8 cellular contexts compared by ENCODE assay signal in genomic region chr17:72591500-72592241, GRCh38.
A peak's percentile ranks its signal among the peaks of the same experiment; 100 is the strongest.
DNase-seq lines count a peak whose midpoint lies in the region; ATAC-seq and TF ChIP-seq lines count a peak whose summit lies in the region.

No MANE protein-coding gene starts in this region.

- H3K9me3 ChIP-seq in mesenchymal stem cell (ENCODE audit: control insufficient read depth, low read length): no peaks in the 10 kb centered on the region
- no peaks in the 10 kb centered on the region for H3K9me3 ChIP-seq in upper lobe of right lung

- no peaks in the 10 kb centered on the region for H3K79me1 ChIP-seq in mesenchymal stem cell (replicated peaks; ENCODE audit: low read length, poor library complexity, severe bottlenecking)

- peak overlapping the region in 1 of 2 experiments; percentile 63 for H3K14ac ChIP-seq in mesenchymal stem cell (ENCODE audit: low read length in 2 of 2)

- H3K27me3 ChIP-seq in mesenchymal stem cell (ENCODE audit: control insufficient read depth in 1 of 2, insufficient read depth in 1 of 2, low read length in 2 of 2) (peaks cover 0 to 7% of the 10 kb centered on the region in 2 experiments), upper lobe of right lung (peaks cover 11% of the 10 kb centered on the region)

- H3K36me3 ChIP-seq in mesenchymal stem cell (ENCODE audit: control insufficient read depth in 1 of 2, insufficient read depth in 2 of 2, low read depth in 1 of 2, low read length in 2 of 2): no peaks in the 10 kb centered on the region
- H3K36me3 ChIP-seq in upper lobe of right lung: no peaks in the 10 kb centered on the region

- peak overlapping the region; percentile 62 for H2BK15ac ChIP-seq in mesenchymal stem cell (ENCODE audit: low read depth, poor library complexity, severe bottlenecking)

- H3K27ac ChIP-seq in mesenchymal stem cell (ENCODE audit: low read length, poor library complexity, severe bottlenecking) (peak overlapping the region; percentile 18), upper lobe of right lung (peak overlapping the region; percentile 30)

- H4K8ac ChIP-seq in mesenchymal stem cell (ENCODE audit: low read length): peak overlapping the region; percentile 24

- peak overlapping the region; percentile 31 to 34 for H3K18ac ChIP-seq in mesenchymal stem cell (ENCODE audit: low read depth in 1 of 2, low read length in 2 of 2)

- DNase-seq in GM03348 (ENCODE audit: low spot score) (peak; percentile 61), NCI-H774 (lab: John Stamatoyannopoulos, UW) (peak; percentile 53), choroid plexus epithelial cell (ENCODE audit: low read depth) (peak; percentile 46), mesenchymal stem cell (peak; percentile 35), upper lobe of right lung (peak; percentile 73), H4 (ENCODE audit: low spot score) (no peak)
- DNase-seq in stimulated activated CD4-positive, alpha-beta T cell treated with anti-CD3 and anti-CD28 coated beads, Interleukin-4, amount 100 ng/mL, for 4 hours: no peak

- H4K91ac ChIP-seq in mesenchymal stem cell (ENCODE audit: low read length): no peak overlapping the region

- TF ChIP-seq CTCF in choroid plexus epithelial cell (conservative IDR thresholded peaks at IDR 0.05; ENCODE audit: low read depth, low read length) (no peak), upper lobe of right lung (IDR thresholded peaks at IDR 0.05) (no peak)

- no peak overlapping the region for H2BK120ac ChIP-seq in mesenchymal stem cell (ENCODE audit: low read depth, low read length)

- H2BK12ac ChIP-seq in mesenchymal stem cell (ENCODE audit: low read length in 2 of 2): peak overlapping the region in 1 of 2 experiments; percentile 2

- peak overlapping the region; percentile 30 for H2AFZ ChIP-seq in mesenchymal stem cell (ENCODE audit: low read depth, low read length)

- H3K4me3 ChIP-seq in choroid plexus epithelial cell (ENCODE audit: low read depth, low read length) (peak overlapping the region; percentile 95), mesenchymal stem cell (ENCODE audit: insufficient read depth in 1 of 2, low read depth in 1 of 2, low read length in 2 of 2) (peak overlapping the region; percentile 95 to 97), upper lobe of right lung (peak overlapping the region; percentile 59)

- peak overlapping the region; percentile 87 for H3K9ac ChIP-seq in mesenchymal stem cell (ENCODE audit: low read length)

- peak overlapping the region; percentile 92 for H2BK5ac ChIP-seq in mesenchymal stem cell (ENCODE audit: low read depth, low read length, poor library complexity, severe bottlenecking)

- H3K23ac ChIP-seq in mesenchymal stem cell (ENCODE audit: low read length in 2 of 2): peak overlapping the region; percentile 23 to 73

- no peak overlapping the region for H2AK5ac ChIP-seq in mesenchymal stem cell (ENCODE audit: low read length, severe bottlenecking)

- intact Hi-C loops in upper lobe of right lung (cut with DNase I): no loop called here

- WGBS in mesenchymal stem cell: under 1% methylated on average over 48 of the region's 56 CpGs

- ATAC-seq in upper lobe of right lung (peak; percentile 11), GM19023 (IDR thresholded peaks at IDR 0.05; ENCODE audit: unreplicated experiment) (no peak)

- no peak overlapping the region for H3K4ac ChIP-seq in mesenchymal stem cell (ENCODE audit: low read depth in 1 of 2, low read length in 2 of 2)

- peak overlapping the region; percentile 89 for H3K4me2 ChIP-seq in mesenchymal stem cell (ENCODE audit: low read length, poor library complexity, severe bottlenecking)

- H3K4me1 ChIP-seq in mesenchymal stem cell (ENCODE audit: control insufficient read depth, insufficient read depth, low read depth, low read length) (peaks cover 16% of the 10 kb centered on the region), upper lobe of right lung (peaks cover 17% of the 10 kb centered on the region)

Comparison
In these comparisons a context has a peak if more than half of its experiments do, and no peak if none do; other contexts are left out.
1. DNase-seq: peak in GM03348 (single experiment), NCI-H774 (single experiment), choroid plexus epithelial cell (single experiment), mesenchymal stem cell (single experiment) and upper lobe of right lung (single experiment); none in H4 (single experiment) and stimulated activated CD4-positive, alpha-beta T cell treated with anti-CD3 and anti-CD28 coated beads, Interleukin-4, amount 100 ng/mL, for 4 hours (0 of 2).
2. Peak in every context shown above with its lines, with median percentiles within 50 percentile points of each other: H3K4me3 ChIP-seq.